ENCODE assay signal across 9 cellular contexts in genomic region chr6:81465859-81466258, GRCh38.
A peak's percentile ranks its signal among the peaks of the same experiment; 100 is the strongest.
DNase-seq lines count a peak whose midpoint lies in the region; ATAC-seq, FAIRE-seq and TF ChIP-seq lines count a peak whose summit lies in the region.
"Had no signal": no experiment of that assay in that cellular context is flagged by ENCODE, and none has a peak within 500 bp of the region (broad histone marks: within the 10 kb centered on the region; RNA-seq: fewer than 3 reads in every experiment).

No MANE protein-coding gene starts in this region.

- TF ChIP-seq POLR2A in H54 (IDR thresholded peaks at IDR 0.05; ENCODE audit: low read depth, low read length), result no peak

- peak; percentile 89 for FAIRE-seq in H54 (lab: Jason Lieb, UNC)

- ATAC-seq in HG03097 (IDR thresholded peaks at IDR 0.05; ENCODE audit: low FRiP score, unreplicated experiment) (no peak), GM21619 (IDR thresholded peaks at IDR 0.05; ENCODE audit: unreplicated experiment) (no peak)

- DNase-seq in AG08396 (ENCODE audit: low spot score) (peak; percentile 5), H54 (ENCODE audit: insufficient read length, low spot score) (no peak), SW480 (ENCODE audit: low spot score) (peak; percentile 22), iPS-NIHi7 (ENCODE audit: extremely low spot score) (peak; percentile 17), head of caudate nucleus (no peak)
- DNase-seq in activated T-cell treated with anti-CD3 and anti-CD28 coated beads, Interleukin-2, amount 50 U/mL, for 48 hours, result no peak
- DNase-seq: central memory CD4-positive, alpha-beta T cell had no signal

- intact Hi-C loops in head of caudate nucleus (cut with DNase I), result no loop called here

Comparison
In these comparisons a context has a peak if more than half of its experiments do, and no peak if none do; other contexts are left out.
1. DNase-seq: peak in AG08396 (single experiment), SW480 (single experiment) and iPS-NIHi7 (single experiment); none in H54 (single experiment), head of caudate nucleus (0 of 42) and activated T-cell treated with anti-CD3 and anti-CD28 coated beads, Interleukin-2, amount 50 U/mL, for 48 hours (0 of 2).